Comparison of ENCODE assay signal across 1 cellular context in the genomic region with DNA sequence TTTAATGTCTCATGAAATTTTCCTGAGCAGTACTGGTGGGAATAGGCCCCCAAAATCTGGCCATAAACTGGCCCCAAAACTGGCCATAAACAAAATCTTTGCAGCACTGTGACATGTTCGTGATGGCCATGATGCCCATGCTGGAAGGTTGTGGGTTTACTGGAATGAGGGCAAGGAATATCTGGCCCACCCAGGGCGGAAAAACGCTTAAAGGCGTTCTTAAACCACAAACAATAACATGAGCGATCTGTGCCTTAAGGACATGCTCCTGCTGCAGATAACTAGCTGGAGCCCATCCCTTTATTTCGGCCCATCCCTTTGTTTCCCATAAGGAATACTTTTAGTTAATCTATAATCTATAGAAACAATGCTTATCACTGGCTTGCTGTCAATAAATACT. TPM values are rescaled to one million over a fixed set of nuclear protein-coding genes. Genes with fewer than 3 reads are reported as not detected.
"Had no signal": no experiment of that assay in that cellular context is flagged by ENCODE, and none has a peak within 500 bp of the region (broad histone marks: within the 10 kb centered on the region; RNA-seq: fewer than 3 reads in every experiment).

No MANE protein-coding gene starts in this region.

RNA-seq across cellular contexts. Expression of a gene that starts 50.7 kb away (rescaled TPM):
- total RNA-seq: thoracic aorta had no signal
